In genomic region chr3:196431193-196432136, GRCh38 we compare ENCODE assay signal across 8 cellular contexts. TPM values are rescaled to one million over a fixed set of nuclear protein-coding genes. Genes with fewer than 3 reads are reported as not detected.
DNase-seq lines count a peak whose midpoint lies in the region; ATAC-seq and TF ChIP-seq lines count a peak whose summit lies in the region.

No MANE protein-coding gene starts in this region.

- TF ChIP-seq CTCF in AG10803 (conservative IDR thresholded peaks at IDR 0.05; ENCODE audit: low read length) (no peak), natural killer cell (IDR thresholded peaks at IDR 0.05) (no peak)

- H3K9me3 Mint-ChIP-seq in activated T-cell treated with anti-CD3 and anti-CD28 coated beads, Interleukin-2, amount 50 U/mL, for 4 hours: no peaks in the 10 kb centered on the region
- H3K9me3 Mint-ChIP-seq in natural killer cell: no peaks in the 10 kb centered on the region

- DNase-seq in AG10803 (ENCODE audit: low read depth) (peak; percentile 58), NCI-H526 treated with DMSO at 0.1 percent for 48 hours (lab: John Stamatoyannopoulos, UW) (peak; percentile 20), fibroblast of peridontal ligament (ENCODE audit: extremely low read depth) (peak; percentile 74), natural killer cell (peak; percentile 32)
- DNase-seq in activated T-cell treated with anti-CD3 and anti-CD28 coated beads, Interleukin-2, amount 50 U/mL, for 4 hours: no peak

- WGBS in urinary bladder: under 1% methylated on average over 49 of the region's 49 CpGs

- intact Hi-C loops in natural killer cell (cut with micrococcal nuclease): loop anchor here (1.0 to 2.0 kb wide), 3 partner anchors 71 to 178 kb away; partner anchors contain the start of gene RNF168

- no peaks in the 10 kb centered on the region for H3K27me3 Mint-ChIP-seq in activated T-cell treated with anti-CD3 and anti-CD28 coated beads, Interleukin-2, amount 50 U/mL, for 4 hours (ENCODE audit: low read depth)
- no peaks in the 10 kb centered on the region for H3K27me3 Mint-ChIP-seq in natural killer cell (ENCODE audit: low read depth in 2 of 2)

- no peaks in the 10 kb centered on the region for H3K36me3 ChIP-seq in urinary bladder (ENCODE audit: insufficient read depth)

- H3K36me3 Mint-ChIP-seq in activated T-cell treated with anti-CD3 and anti-CD28 coated beads, Interleukin-2, amount 50 U/mL, for 4 hours (ENCODE audit: insufficient read depth): peaks cover 6% of the 10 kb centered on the region
- H3K36me3 Mint-ChIP-seq in natural killer cell: no peaks in the 10 kb centered on the region

- H3K4me1 Mint-ChIP-seq in activated T-cell treated with anti-CD3 and anti-CD28 coated beads, Interleukin-2, amount 50 U/mL, for 4 hours (ENCODE audit: low read depth): peaks cover 18% of the 10 kb centered on the region
- peaks cover 21 to 27% of the 10 kb centered on the region in 2 donors for H3K4me1 Mint-ChIP-seq in natural killer cell

- H3K27ac Mint-ChIP-seq in natural killer cell: peak overlapping the region; percentile 94 to 96

- ATAC-seq in GM18517 (IDR thresholded peaks at IDR 0.05; ENCODE audit: unreplicated experiment) (peak; percentile 22), HG03060 (IDR thresholded peaks at IDR 0.05; ENCODE audit: low read depth, unreplicated experiment) (peak; percentile 10), natural killer cell (peak; percentile 13 to 43 (median 20))
- peak; percentile 30 to 34 for ATAC-seq in activated T-cell treated with anti-CD3 and anti-CD28 coated beads, Interleukin-2, amount 50 U/mL, for 4 hours

- H3K4me3 ChIP-seq in AG10803 (ENCODE audit: low read length): peak overlapping the region; percentile 96
- peak overlapping the region; percentile 89 for H3K4me3 ChIP-seq in urinary bladder (ENCODE audit: low read depth, low read length)

- H3K27ac ChIP-seq in urinary bladder (ENCODE audit: low read depth): peak overlapping the region; percentile 95

- H3K4me3 Mint-ChIP-seq in activated T-cell treated with anti-CD3 and anti-CD28 coated beads, Interleukin-2, amount 50 U/mL, for 4 hours: peak overlapping the region; percentile 97
- H3K4me3 Mint-ChIP-seq in natural killer cell: peak overlapping the region; percentile 97

- peaks cover 3% of the 10 kb centered on the region for H3K4me1 ChIP-seq in urinary bladder (ENCODE audit: insufficient read depth)

RNA-seq across cellular contexts. Expression of gene UBXN7, which starts 0.8 kb away (rescaled TPM):
- 10 to 100 TPM; 33.7 to 35.2 (median 34.7) TPM for total RNA-seq in activated T-cell treated with anti-CD3 and anti-CD28 coated beads, Interleukin-2, amount 50 U/mL, for 4 hours
- total RNA-seq in natural killer cell (10 to 100 TPM; 82.0 to 97.2 (median 82.4) TPM), urinary bladder (38.1 TPM)
- polyA plus RNA-seq in urinary bladder: 8.2 TPM
